In the genomic region with DNA sequence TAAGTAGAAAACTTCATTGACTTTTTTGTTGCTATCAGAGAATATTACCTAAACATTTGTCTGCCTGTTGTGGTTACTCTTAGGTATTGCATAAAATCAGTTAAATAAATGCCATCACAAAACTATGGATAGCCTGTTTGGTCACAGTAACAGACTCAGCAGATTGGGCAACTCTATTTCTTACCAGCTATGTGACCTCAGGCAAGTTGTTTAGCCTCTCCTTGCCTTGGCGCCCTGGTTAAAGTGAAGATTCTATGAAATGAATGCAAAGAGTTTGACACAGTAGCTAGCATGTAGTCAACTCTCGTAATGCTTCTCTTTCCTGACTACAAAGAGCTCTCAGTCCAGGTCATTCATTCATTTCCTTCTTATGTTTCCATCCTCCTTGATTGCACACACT, we compare ENCODE assay signal across 18 cellular contexts.
"Had no signal": no experiment of that assay in that cellular context is flagged by ENCODE, and none has a peak within 500 bp of the region (broad histone marks: within the 10 kb centered on the region; RNA-seq: fewer than 3 reads in every experiment).

No MANE protein-coding gene starts in this region.

- ATAC-seq: activated CD4-positive, CD25-positive, alpha-beta regulatory T cell treated with anti-CD3 and anti-CD28 coated beads, Interleukin-2, amount 50 U/mL, for 24 hours; activated CD8-positive, alpha-beta T cell treated with anti-CD3 and anti-CD28 coated beads for 36 hours; activated T-cell treated with anti-CD3 and anti-CD28 coated beads, Interleukin-2, amount 50 U/mL, for 72 hours; PC-3; SK-N-SH treated with all-trans-retinoic acid at 6 μM for 48 hours had no signal

- DNase-seq: activated CD4-positive, alpha-beta T cell treated with anti-CD3 and anti-CD28 coated beads for 4 hours; activated CD8-positive, alpha-beta memory T cell treated with anti-CD3 and anti-CD28 coated beads, Interleukin-2, amount 50 U/mL, for 4 hours; activated CD8-positive, alpha-beta T cell treated with anti-CD3 and anti-CD28 coated beads for 36 hours; activated naive CD4-positive, alpha-beta T cell treated with anti-CD3 and anti-CD28 coated beads, Interleukin-2, amount 50 U/mL, for 16 hours; activated naive CD8-positive, alpha-beta T cell treated with anti-CD3 and anti-CD28 coated beads, Interleukin-2, amount 10 ng/mL, durations not matched to agents 7 days and 5 days; activated T-cell treated with anti-CD3 and anti-CD28 coated beads, Interleukin-2, amount 50 U/mL, for 72 hours; adrenal gland; aorta; caudate nucleus; MM.1S; NCI-H1105; NCI-H1436; NCI-H510A treated with DMSO at 0.1 percent for 48 hours; PC-3; SHP77; SW 1271 had no signal
